Comparison of ENCODE assay signal across 1 cellular context in the genomic region with DNA sequence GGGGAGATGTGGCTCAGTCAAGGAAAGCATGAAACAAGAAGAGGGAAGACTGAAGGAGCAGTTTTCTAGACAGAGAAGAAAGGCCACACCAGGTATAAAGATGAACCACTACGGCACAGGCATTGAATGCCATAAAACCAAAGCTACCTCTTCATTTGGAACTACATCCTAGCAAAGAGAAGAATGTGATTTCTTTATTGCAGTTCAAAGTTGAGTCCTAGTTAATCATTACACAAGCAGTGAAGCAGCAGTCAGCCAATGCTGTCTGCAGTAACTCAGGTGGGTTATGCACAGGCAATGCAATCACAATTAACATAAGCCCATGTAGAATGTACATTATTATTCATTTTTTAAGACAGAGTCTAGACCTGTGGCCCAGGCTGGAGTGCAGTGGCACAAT.
TF ChIP-seq lines count a peak whose summit lies in the region.

No MANE protein-coding gene starts in this region.

TF ChIP-seq in HepG2, 621 proteins besides CTCF, POLR2A, EP300 and RAD21 (continued from another document and continues in another):
- TF ChIP-seq POGZ (CRISPR knock-in tag; IDR thresholded peaks at IDR 0.05) (no peak), ZNF570 (CRISPR knock-in tag; IDR thresholded peaks at IDR 0.05; ENCODE audit: borderline replicate concordance) (no peak), ZNF639 (CRISPR knock-in tag; conservative IDR thresholded peaks at IDR 0.05) (no peak), ZNF800 (CRISPR knock-in tag; IDR thresholded peaks at IDR 0.05) (no peak), SOX5 (CRISPR knock-in tag; IDR thresholded peaks at IDR 0.05; ENCODE audit: borderline replicate concordance) (0 out of 2 replicates have a peak, but pooled peaks have one; percentile 19), HNF4G (IDR thresholded peaks at IDR 0.05; ENCODE audit: borderline replicate concordance, low read depth, low read length) (peak; percentile 25; the same call in 1 of the 2 replicates), HNF4G (CRISPR knock-in tag; IDR thresholded peaks at IDR 0.05; ENCODE audit: borderline replicate concordance, low read depth) (no peak), RNF2 (conservative IDR thresholded peaks at IDR 0.05; ENCODE audit: low read depth) (no peak), ZNF101 (CRISPR knock-in tag; IDR thresholded peaks at IDR 0.05; ENCODE audit: borderline replicate concordance, low read depth) (no peak), ZNF644 (CRISPR knock-in tag; IDR thresholded peaks at IDR 0.05; ENCODE audit: low read depth) (no peak), STAT5B (CRISPR knock-in tag; IDR thresholded peaks at IDR 0.05) (no peak), HNRNPH1 (optimal IDR thresholded peaks at IDR 0.05; ENCODE audit: low read depth, low read length) (no peak), MLXIP (CRISPR knock-in tag; IDR thresholded peaks at IDR 0.05; ENCODE audit: borderline replicate concordance) (no peak), JDP2 (CRISPR knock-in tag; IDR thresholded peaks at IDR 0.05; ENCODE audit: borderline replicate concordance) (no peak), NR2C2 (CRISPR knock-in tag; IDR thresholded peaks at IDR 0.05; ENCODE audit: borderline replicate concordance) (peak; percentile 79), KLF11 (CRISPR knock-in tag; IDR thresholded peaks at IDR 0.05) (no peak), PAXIP1 (CRISPR knock-in tag; conservative IDR thresholded peaks at IDR 0.05) (peak; percentile 75), CBFB (CRISPR knock-in tag; IDR thresholded peaks at IDR 0.05) (no peak), ZNF780A (CRISPR knock-in tag; IDR thresholded peaks at IDR 0.05) (no peak), MED1 (CRISPR knock-in tag; IDR thresholded peaks at IDR 0.05) (peak; percentile 51; the same call in 1 of the 2 replicates), CCAR2 (optimal IDR thresholded peaks at IDR 0.05; ENCODE audit: low read depth, low read length) (no peak), SOX6 (IDR thresholded peaks at IDR 0.05) (no peak), SOX6 (CRISPR knock-in tag; IDR thresholded peaks at IDR 0.05) (no peak), POLR2G (IDR thresholded peaks at IDR 0.05; ENCODE audit: low read depth, low read length) (no peak), ZNF232 (CRISPR knock-in tag; IDR thresholded peaks at IDR 0.05; ENCODE audit: borderline replicate concordance) (no peak), PAF1 (CRISPR knock-in tag; IDR thresholded peaks at IDR 0.05) (no peak), ZNF670 (CRISPR knock-in tag; IDR thresholded peaks at IDR 0.05; ENCODE audit: borderline replicate concordance) (no peak), ATF3 (CRISPR knock-in tag; IDR thresholded peaks at IDR 0.05) (no peak), ZNF841 (CRISPR knock-in tag; IDR thresholded peaks at IDR 0.05; ENCODE audit: borderline replicate concordance) (no peak), ZBTB38 (CRISPR knock-in tag; IDR thresholded peaks at IDR 0.05) (no peak), ZNF564 (CRISPR knock-in tag; IDR thresholded peaks at IDR 0.05) (no peak), ZBTB25 (CRISPR knock-in tag; IDR thresholded peaks at IDR 0.05) (no peak), ZNF746 (CRISPR knock-in tag; IDR thresholded peaks at IDR 0.05) (no peak), ZNF264 (CRISPR knock-in tag; IDR thresholded peaks at IDR 0.05) (no peak), ZNF652 (CRISPR knock-in tag; IDR thresholded peaks at IDR 0.05; ENCODE audit: borderline replicate concordance, low read depth) (no peak), ELF3 (CRISPR knock-in tag; IDR thresholded peaks at IDR 0.05) (0 out of 2 replicates have a peak, but pooled peaks have one; percentile 12), MXI1 (IDR thresholded peaks at IDR 0.05; ENCODE audit: borderline replicate concordance, low read depth, low read length) (no peak), ZNF543 (CRISPR knock-in tag; IDR thresholded peaks at IDR 0.05) (no peak), TSC22D2 (CRISPR knock-in tag; IDR thresholded peaks at IDR 0.05; ENCODE audit: borderline replicate concordance) (no peak), HHEX (CRISPR knock-in tag; IDR thresholded peaks at IDR 0.05) (no peak), HIVEP1 (CRISPR knock-in tag; IDR thresholded peaks at IDR 0.05) (no peak)
- TF ChIP-seq, protein P1, sequence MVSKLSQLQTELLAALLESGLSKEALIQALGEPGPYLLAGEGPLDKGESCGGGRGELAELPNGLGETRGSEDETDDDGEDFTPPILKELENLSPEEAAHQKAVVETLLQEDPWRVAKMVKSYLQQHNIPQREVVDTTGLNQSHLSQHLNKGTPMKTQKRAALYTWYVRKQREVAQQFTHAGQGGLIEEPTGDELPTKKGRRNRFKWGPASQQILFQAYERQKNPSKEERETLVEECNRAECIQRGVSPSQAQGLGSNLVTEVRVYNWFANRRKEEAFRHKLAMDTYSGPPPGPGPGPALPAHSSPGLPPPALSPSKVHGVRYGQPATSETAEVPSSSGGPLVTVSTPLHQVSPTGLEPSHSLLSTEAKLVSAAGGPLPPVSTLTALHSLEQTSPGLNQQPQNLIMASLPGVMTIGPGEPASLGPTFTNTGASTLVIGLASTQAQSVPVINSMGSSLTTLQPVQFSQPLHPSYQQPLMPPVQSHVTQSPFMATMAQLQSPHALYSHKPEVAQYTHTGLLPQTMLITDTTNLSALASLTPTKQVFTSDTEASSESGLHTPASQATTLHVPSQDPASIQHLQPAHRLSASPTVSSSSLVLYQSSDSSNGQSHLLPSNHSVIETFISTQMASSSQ (IDR thresholded peaks at IDR 0.05; ENCODE audit: low read depth): peak; percentile 97
- TF ChIP-seq, protein P1 (CRISPR knock-in tag; IDR thresholded peaks at IDR 0.05; ENCODE audit: borderline replicate concordance): peak; percentile 95
- TF ChIP-seq, protein P2, sequence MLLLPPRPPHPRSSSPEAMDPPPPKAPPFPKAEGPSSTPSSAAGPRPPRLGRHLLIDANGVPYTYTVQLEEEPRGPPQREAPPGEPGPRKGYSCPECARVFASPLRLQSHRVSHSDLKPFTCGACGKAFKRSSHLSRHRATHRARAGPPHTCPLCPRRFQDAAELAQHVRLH (CRISPR knock-in tag; IDR thresholded peaks at IDR 0.05; ENCODE audit: borderline replicate concordance, low read depth): no peak
